ENCODE assay signal across 1 cellular context in the genomic region with DNA sequence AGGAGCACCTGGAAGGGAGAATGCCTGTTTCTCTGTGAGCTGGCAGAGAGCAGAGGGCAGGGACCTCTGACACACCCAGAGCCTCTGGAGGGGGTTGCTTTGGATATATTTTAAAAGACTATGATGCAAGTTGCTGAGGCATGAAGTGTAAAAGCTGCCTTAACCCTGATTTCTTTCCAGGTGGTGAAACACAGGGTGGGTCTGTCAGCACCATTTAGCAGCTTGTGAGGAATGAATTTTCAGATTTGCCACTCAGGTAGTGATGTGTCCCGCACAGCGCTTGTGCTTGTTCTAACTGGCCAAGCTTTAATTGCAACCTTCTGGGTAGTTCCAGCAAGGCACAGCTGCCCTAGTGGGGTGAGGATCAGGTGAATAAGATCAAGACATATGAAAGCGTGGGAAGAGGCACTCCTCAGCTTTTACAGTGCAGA.
TF ChIP-seq lines count a peak whose summit lies in the region.

No MANE protein-coding gene starts in this region.

TF ChIP-seq in endothelial cell of umbilical vein, 7 proteins besides CTCF, POLR2A, EP300 and RAD21:
- TF ChIP-seq MYC (IDR thresholded peaks at IDR 0.05; ENCODE audit: low read depth, low read length): no peak
- TF ChIP-seq POLR2AphosphoS5 (IDR thresholded peaks at IDR 0.05; ENCODE audit: insufficient read depth, low read depth, low read length): peak; percentile 13
